ENCODE assay signal across 10 cellular contexts in the genomic region with DNA sequence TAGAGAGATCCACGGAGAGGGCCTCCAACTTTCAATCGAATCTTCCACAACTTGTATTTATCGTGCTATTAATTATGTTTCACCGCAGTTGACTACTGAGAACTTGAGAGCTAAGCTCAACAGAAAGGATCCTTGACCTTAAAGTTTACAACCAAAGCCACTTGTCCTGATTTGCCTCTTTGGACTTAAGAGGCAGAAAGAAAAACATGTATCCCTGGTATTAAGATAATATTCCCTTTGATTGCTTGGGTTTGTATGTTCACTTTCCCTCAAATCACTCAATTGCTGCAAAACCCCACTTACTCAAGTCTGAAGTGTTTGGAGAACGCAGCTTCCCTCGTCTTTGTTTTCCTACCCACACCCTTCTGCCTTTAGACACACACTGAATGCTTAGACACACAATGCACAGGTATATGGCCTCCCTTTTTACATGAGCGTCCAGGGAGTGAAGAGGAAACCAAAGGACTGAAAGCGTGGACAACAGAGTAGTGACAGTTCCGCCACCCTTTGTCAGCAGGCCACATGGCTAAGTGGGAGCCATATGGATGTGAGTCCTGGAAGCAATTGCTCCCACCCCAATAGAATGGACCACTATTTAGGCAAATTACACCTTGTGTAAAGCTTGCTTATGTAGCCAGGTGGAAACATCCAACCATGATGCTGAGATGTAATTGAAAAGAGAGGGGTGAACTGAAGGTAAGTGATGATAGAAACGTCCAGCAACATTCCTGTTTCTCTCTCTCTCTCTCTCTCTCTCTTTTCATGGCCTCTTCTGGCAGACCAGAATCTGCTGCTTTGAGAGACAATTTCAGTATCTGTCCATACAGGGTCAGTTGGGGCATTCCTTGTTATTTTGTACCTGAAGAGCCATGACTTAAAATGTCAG. TPM values are rescaled to one million over a fixed set of nuclear protein-coding genes. Genes with fewer than 3 reads are reported as not detected.
DNase-seq lines count a peak whose midpoint lies in the region; ATAC-seq and TF ChIP-seq lines count a peak whose summit lies in the region.
"Had no signal": no experiment of that assay in that cellular context is flagged by ENCODE, and none has a peak within 500 bp of the region (broad histone marks: within the 10 kb centered on the region; RNA-seq: fewer than 3 reads in every experiment).

No MANE protein-coding gene starts in this region.

- H3K4me3 ChIP-seq in epithelial cell of esophagus (ENCODE audit: low read length) (peak overlapping the region; percentile 63), parathyroid adenoma (ENCODE audit: low read depth, low read length) (peak overlapping the region; percentile 54)
- H3K4me3 ChIP-seq: GM12878 had no signal

- no peak overlapping the region for H3K27ac Mint-ChIP-seq in T-helper 2 cell treated with Interferon-gamma antibody and Interleukin-4, amounts not matched to agents 5 μg/mL and 100 μg/mL, for 36 hours

- no peaks in the 10 kb centered on the region for H3K9me3 Mint-ChIP-seq in T-helper 2 cell treated with Interferon-gamma antibody and Interleukin-4, amounts not matched to agents 5 μg/mL and 100 μg/mL, for 36 hours

- H3K4me3 Mint-ChIP-seq in T-helper 2 cell treated with Interferon-gamma antibody and Interleukin-4, amounts not matched to agents 5 μg/mL and 100 μg/mL, for 36 hours, result peak overlapping the region; percentile 37

- ATAC-seq in HG02642 (IDR thresholded peaks at IDR 0.05; ENCODE audit: poor library complexity, unreplicated experiment), result no peak
- ATAC-seq: GM12878 had no signal

- no peak for DNase-seq in T-helper 2 cell treated with Interferon-gamma antibody and Interleukin-4, amounts not matched to agents 5 μg/mL and 100 μg/mL, for 36 hours (ENCODE audit: low spot score)
- DNase-seq in T-helper 2 cell, result no peak
- DNase-seq in NCI-H510A treated with DMSO at 0.1 percent for 48 hours (lab: John Stamatoyannopoulos, UW), result peak; percentile 56
- no peak for DNase-seq in epithelial cell of esophagus (ENCODE audit: low read depth)
- no peak for DNase-seq in iPS-NIHi11 (ENCODE audit: low spot score)
- no peak for DNase-seq in HT-29 (ENCODE audit: low spot score)

- H3K27ac ChIP-seq in parathyroid adenoma, result peak overlapping the region; percentile 79
- H3K27ac ChIP-seq: adrenal gland had no signal

- H3K4me2 ChIP-seq in parathyroid adenoma (ENCODE audit: low read length), result peak overlapping the region; percentile 50

- H3K4me1 ChIP-seq in parathyroid adenoma, result peaks cover 15% of the 10 kb centered on the region

- H3K27me3 ChIP-seq in parathyroid adenoma (ENCODE audit: control insufficient read depth, insufficient read depth, low read length), result no peaks in the 10 kb centered on the region

- H3K36me3 ChIP-seq in parathyroid adenoma (ENCODE audit: control insufficient read depth, insufficient read depth, low read length), result no peaks in the 10 kb centered on the region
- H3K36me3 ChIP-seq: adrenal gland had no signal

- H3K79me2 ChIP-seq in parathyroid adenoma, result no peaks in the 10 kb centered on the region

- no peaks in the 10 kb centered on the region for H3K9me3 ChIP-seq in parathyroid adenoma (ENCODE audit: control insufficient read depth, low read length)
- H3K9me3 ChIP-seq: adrenal gland had no signal

- peak overlapping the region; percentile 89 for H2AFZ ChIP-seq in parathyroid adenoma

- no peaks in the 10 kb centered on the region for H3K36me3 Mint-ChIP-seq in T-helper 2 cell treated with Interferon-gamma antibody and Interleukin-4, amounts not matched to agents 5 μg/mL and 100 μg/mL, for 36 hours (ENCODE audit: low read depth)

- peaks cover 8% of the 10 kb centered on the region for H3K4me1 Mint-ChIP-seq in T-helper 2 cell treated with Interferon-gamma antibody and Interleukin-4, amounts not matched to agents 5 μg/mL and 100 μg/mL, for 36 hours (ENCODE audit: low read depth)

- H3K9ac ChIP-seq in parathyroid adenoma, result no peak overlapping the region

- H3K27me3 Mint-ChIP-seq in T-helper 2 cell treated with Interferon-gamma antibody and Interleukin-4, amounts not matched to agents 5 μg/mL and 100 μg/mL, for 36 hours (ENCODE audit: low read depth), result peaks cover 48% of the 10 kb centered on the region

- no peak for TF ChIP-seq CTCF in epithelial cell of esophagus (IDR thresholded peaks at IDR 0.05; ENCODE audit: insufficient read depth, low read depth, low read length, missing control alignments)
- TF ChIP-seq CTCF in parathyroid adenoma (IDR thresholded peaks at IDR 0.05), result no peak

RNA-seq across cellular contexts. Expression of a gene that starts 1.4 kb away (rescaled TPM):
- 34.0 and 34.4 TPM in 2 replicates for total RNA-seq in HT-29 (2014; rRNA removed; shearing (Covaris generic))
